Comparison of ENCODE assay signal across 16 cellular contexts in the genomic region with DNA sequence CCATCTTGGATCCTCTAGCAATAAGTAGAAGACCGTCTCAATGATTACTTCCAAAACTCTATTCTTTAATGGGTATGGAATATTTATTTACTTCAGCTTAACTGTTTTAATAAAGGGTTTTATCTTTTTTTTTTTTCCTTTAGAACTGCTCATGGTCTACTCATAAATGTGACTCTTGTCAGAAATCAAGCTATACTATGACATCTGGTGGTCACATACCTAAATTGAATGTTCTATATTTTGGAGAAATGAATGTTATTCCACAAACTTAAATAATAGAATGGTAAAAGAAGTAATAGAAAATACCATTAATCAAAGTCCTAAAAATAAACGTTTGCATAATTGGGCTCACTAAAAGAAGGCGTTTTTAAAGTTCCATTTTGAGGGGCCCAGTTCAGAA.
DNase-seq lines count a peak whose midpoint lies in the region; ATAC-seq, FAIRE-seq and TF ChIP-seq lines count a peak whose summit lies in the region.
"Had no signal": no experiment of that assay in that cellular context is flagged by ENCODE, and none has a peak within 500 bp of the region (broad histone marks: within the 10 kb centered on the region; RNA-seq: fewer than 3 reads in every experiment).

No MANE protein-coding gene starts in this region.

- H4K8ac ChIP-seq in IMR-90 (ENCODE audit: low read depth in 2 of 2, low read length in 2 of 2) = no peak overlapping the region

- no peak overlapping the region for H3K4me2 ChIP-seq in IMR-90 (ENCODE audit: low read depth, low read length)

- no peak overlapping the region for H3K56ac ChIP-seq in IMR-90 (ENCODE audit: extremely low read depth, insufficient read depth, low read length)

- no peak overlapping the region for H3K9ac ChIP-seq in IMR-90 (ENCODE audit: low read depth, low read length)

- POLR2A ChIA-PET in IMR-90 (lab: Charles Lee; ENCODE audit: unreplicated experiment) = no interaction called here

- H3K4ac ChIP-seq in IMR-90 (ENCODE audit: low read depth, low read length) = no peak overlapping the region

- no peak overlapping the region for H3K27ac ChIP-seq in C4-2B
- no peak overlapping the region for H3K27ac ChIP-seq in IMR-90 (ENCODE audit: insufficient read depth, low read length)
- H3K27ac ChIP-seq: thoracic aorta had no signal

- H3K4me3 ChIP-seq in IMR-90 (ENCODE audit: insufficient read depth, low read depth, low read length) = no peak overlapping the region
- H3K4me3 ChIP-seq: thoracic aorta had no signal

- peak; percentile 51 for TF ChIP-seq RAD21 in IMR-90 (IDR thresholded peaks at IDR 0.05; ENCODE audit: low read length)

- no peak overlapping the region for H4K5ac ChIP-seq in IMR-90 (ENCODE audit: low read depth, low read length)

- FAIRE-seq in TTC549 (lab: Jason Lieb, UNC) = peak; percentile 23
- FAIRE-seq: bronchial epithelial cell had no signal

- no peak overlapping the region for H2BK120ac ChIP-seq in IMR-90 (ENCODE audit: low read depth, low read length)

- H3K14ac ChIP-seq in IMR-90 (replicated peaks; ENCODE audit: low read depth, low read length) = no peak overlapping the region

- no peaks in the 10 kb centered on the region for H3K79me1 ChIP-seq in IMR-90 (ENCODE audit: low read depth in 1 of 2, low read length in 2 of 2)

- no peak overlapping the region for H2BK15ac ChIP-seq in IMR-90 (ENCODE audit: low read depth, low read length)

- intact Hi-C loops in IMR-90 (cut with micrococcal nuclease) = no loop called here

- WGBS in IMR-90 (ENCODE audit: extremely low coverage in 2 of 2, insufficient read length in 1 of 2), 2 experiments = no CpG with 5 or more reads among the region's 3 CpGs

- H3K18ac ChIP-seq in IMR-90 (ENCODE audit: low read depth, low read length) = no peak overlapping the region

- in situ Hi-C loops in IMR-90 (cut with MboI; ENCODE audit: low sequenced_read_pairs) = loop anchor here (25.0 kb wide), 1 partner anchor 729 kb away; a partner anchor contains a TSS

- H2BK20ac ChIP-seq in IMR-90 (ENCODE audit: low read depth, low read length) = no peak overlapping the region

- ATAC-seq in IMR-90 (ENCODE audit: low read depth) = no peak
- peak; percentile 48 for ATAC-seq in left lobe of liver
- ATAC-seq in GM18867 (IDR thresholded peaks at IDR 0.05; ENCODE audit: unreplicated experiment) = no peak
- ATAC-seq: naive thymus-derived CD8-positive, alpha-beta T cell had no signal

- H4K91ac ChIP-seq in IMR-90 (ENCODE audit: insufficient read depth, low read depth, low read length) = no peak overlapping the region

- TF ChIP-seq CTCF in C4-2B (conservative IDR thresholded peaks at IDR 0.05) (peak; percentile 32), IMR-90 (conservative IDR thresholded peaks at IDR 0.05; ENCODE audit: low read depth, low read length) (peak; percentile 39)

- H3K23ac ChIP-seq in IMR-90 (ENCODE audit: low read depth, low read length) = no peak overlapping the region

- H3K9me1 ChIP-seq in IMR-90 (ENCODE audit: insufficient read depth, low read length) = no peaks in the 10 kb centered on the region

- CTCF ChIA-PET in IMR-90 (lab: Yijun Ruan, JAX) = interaction anchor here (0.6 to 2.3 kb wide), 8 partner anchors 55 to 894 kb away, joined by 3 to 15 read pairs (median 4); no protein-coding TSS in a partner anchor

- no peaks in the 10 kb centered on the region for H3K9me3 ChIP-seq in IMR-90 (ENCODE audit: control insufficient read depth, insufficient read depth, low read length)
- H3K9me3 ChIP-seq: thoracic aorta had no signal

- H4K20me1 ChIP-seq in IMR-90 (ENCODE audit: insufficient read depth, low read length) = no peaks in the 10 kb centered on the region

- TF ChIP-seq POLR2A in IMR-90 (IDR thresholded peaks at IDR 0.05; ENCODE audit: low read depth, low read length) = no peak

- dilution Hi-C loops in IMR-90 (cut with HindIII; ENCODE audit: low sequenced_read_pairs, unreplicated experiment) = no loop called here

- no TSS peak for BruUV-seq in IMR-90 (replicated peaks; lab: Mats Ljungman, UMichigan)

- no peak overlapping the region for H2BK5ac ChIP-seq in IMR-90 (ENCODE audit: low read depth, low read length, poor library complexity, severe bottlenecking)

- no peak overlapping the region for H2AFZ ChIP-seq in IMR-90 (replicated peaks; ENCODE audit: low read length, poor library complexity)

- H3K27me3 ChIP-seq in IMR-90 (ENCODE audit: control insufficient read depth, insufficient read depth, low read length) = no peaks in the 10 kb centered on the region

- no peak overlapping the region for H2AK9ac ChIP-seq in IMR-90 (replicated peaks; ENCODE audit: low read depth, low read length, poor library complexity)

- H3K4me1 ChIP-seq in IMR-90 (ENCODE audit: control insufficient read depth, insufficient read depth, low read length) = no peaks in the 10 kb centered on the region

- no peaks in the 10 kb centered on the region for H3K36me3 ChIP-seq in IMR-90 (ENCODE audit: control insufficient read depth, insufficient read depth, low read length)
- H3K36me3 ChIP-seq: thoracic aorta had no signal

- peak; percentile 16 for DNase-seq in IMR-90
- DNase-seq in left lobe of liver (ENCODE audit: low spot score) = no peak
- no peak for DNase-seq in NCI-H146 (lab: John Stamatoyannopoulos, UW)
- no peak for DNase-seq in germinal center (ENCODE audit: low spot score)
- DNase-seq in NCI-H2196 treated with DMSO at 0.1 percent for 48 hours (lab: John Stamatoyannopoulos, UW; ENCODE audit: unreplicated experiment) = no peak
- DNase-seq: activated CD4-positive, alpha-beta T cell treated with anti-CD3 and anti-CD28 coated beads, Interleukin-2, amount 50 U/mL, for 48 hours; activated effector memory CD4-positive, alpha-beta T cell treated with Interleukin-2 at 50 U/mL for 16 hours; CD4-positive, alpha-beta memory T cell; naive thymus-derived CD8-positive, alpha-beta T cell; NCI-H2107; T-helper 2 cell had no signal

- H2AK5ac ChIP-seq in IMR-90 (ENCODE audit: low read depth, low read length) = no peak overlapping the region

TF ChIP-seq in IMR-90, 13 proteins besides CTCF, POLR2A, EP300 and RAD21:
- TF ChIP-seq SMC3 (IDR thresholded peaks at IDR 0.05; ENCODE audit: low read depth, low read length) = peak; percentile 36; the same call in 1 of the 2 replicates
- no peak for TF ChIP-seq FOS (IDR thresholded peaks at IDR 0.05; ENCODE audit: low read depth, low read length)
- no peak for TF ChIP-seq CHD1 (IDR thresholded peaks at IDR 0.05; ENCODE audit: low read depth, low read length)
- no peak for TF ChIP-seq CEBPB (IDR thresholded peaks at IDR 0.05; ENCODE audit: low read depth, low read length)
